1 cellular context compared by ENCODE assay signal in genomic region chr20:63534427-63534830, GRCh38.
TF ChIP-seq lines count a peak whose summit lies in the region.

No MANE protein-coding gene starts in this region.

TF ChIP-seq in K562, 482 proteins besides CTCF, POLR2A, EP300 and RAD21:
- TF ChIP-seq KDM1A (IDR thresholded peaks at IDR 0.05) (no peak), ARID4B (CRISPR knock-in tag; IDR thresholded peaks at IDR 0.05) (0 out of 2 replicates have a peak, but pooled peaks have one; percentile 45), ATF2 (CRISPR knock-in tag; IDR thresholded peaks at IDR 0.05) (0 out of 2 replicates have a peak, but pooled peaks have one; percentile 15)
